8 cellular contexts compared by ENCODE assay signal in the genomic region with DNA sequence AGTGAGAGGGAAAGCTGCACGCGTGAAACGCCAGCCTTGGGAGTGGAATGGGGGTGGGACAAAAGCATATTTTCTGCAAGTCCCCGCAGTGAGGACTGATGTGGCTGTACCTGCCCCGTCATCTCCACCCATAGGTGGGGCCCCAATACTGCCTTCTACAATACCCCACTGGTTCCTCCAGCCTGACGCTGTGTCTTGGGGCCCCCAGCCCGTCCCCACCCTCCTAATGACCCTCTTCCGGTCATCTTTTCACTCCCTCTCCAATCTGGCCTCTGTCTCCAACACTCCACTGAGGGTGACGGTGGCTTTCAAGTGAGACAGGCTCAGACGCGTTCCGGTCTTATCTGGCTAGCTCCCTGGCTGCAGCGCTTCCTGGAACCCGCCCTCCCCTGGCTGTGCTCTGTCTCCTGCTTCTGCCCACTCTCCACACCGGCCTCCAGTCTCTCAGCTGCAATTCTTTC.
DNase-seq lines count a peak whose midpoint lies in the region; ATAC-seq, FAIRE-seq and TF ChIP-seq lines count a peak whose summit lies in the region.

No MANE protein-coding gene starts in this region.

- WGBS in mammary epithelial cell (ENCODE audit: low coverage, missing lambda C conversion rate) = 17% methylated on average over 5 of the region's 15 CpGs
- WGBS in thyroid gland, 2 donors = 19 to 24% methylated on average over 15 of the region's 15 CpGs

- no peaks in the 10 kb centered on the region for H3K36me3 Mint-ChIP-seq in CD4-positive, alpha-beta T cell (ENCODE audit: low read depth)

- no TSS peak for BruUV-seq in mammary epithelial cell (replicated peaks; lab: Mats Ljungman, UMichigan)

- dilution Hi-C loops in mammary epithelial cell (cut with HindIII; ENCODE audit: low sequenced_read_pairs) = no loop called here

- H3K27ac ChIP-seq in mammary epithelial cell (ENCODE audit: insufficient read depth, low read depth, low read length) (no peak overlapping the region), kidney (ENCODE audit: low read depth in 2 of 2, low read length in 2 of 2) (peak overlapping the region; percentile 64 to 78), thyroid gland (peak overlapping the region; percentile 83 to 92 (median 85))
- H3K27ac ChIP-seq in CD4-positive, alpha-beta T cell (ENCODE audit: low read depth, low read length) = no peak overlapping the region

- no peaks in the 10 kb centered on the region for H3K36me3 ChIP-seq in mammary epithelial cell (ENCODE audit: insufficient read depth, low read length)
- no peaks in the 10 kb centered on the region for H3K36me3 ChIP-seq in kidney (ENCODE audit: control insufficient read depth in 1 of 2, insufficient read depth in 2 of 2, low read length in 2 of 2)
- no peaks in the 10 kb centered on the region for H3K36me3 ChIP-seq in thyroid gland

- H3K9me3 ChIP-seq in mammary epithelial cell (replicated peaks; ENCODE audit: insufficient read depth, low read length) (no peaks in the 10 kb centered on the region), kidney (ENCODE audit: control insufficient read depth in 1 of 2, low read length in 2 of 2) (no peaks in the 10 kb centered on the region), thyroid gland (no peaks in the 10 kb centered on the region)
- H3K9me3 ChIP-seq in CD4-positive, alpha-beta T cell (ENCODE audit: control insufficient read depth, low read length) = no peaks in the 10 kb centered on the region

- H3K4me3 Mint-ChIP-seq in CD4-positive, alpha-beta T cell = no peak overlapping the region

- ATAC-seq in CD4-positive, alpha-beta T cell (ENCODE audit: poor library complexity) = no peak

- peak overlapping the region; percentile 37 for H3K4me2 ChIP-seq in mammary epithelial cell (ENCODE audit: insufficient read depth, low read depth, low read length)

- intact Hi-C loops in mammary epithelial cell (cut with micrococcal nuclease) (loop anchor here (2.0 kb wide), 1 partner anchor 143 kb away; no protein-coding TSS in a partner anchor), kidney (cut with DNase I) (no loop called here), thyroid gland (cut with DNase I) (no loop called here)
- intact Hi-C loops in CD4-positive, alpha-beta T cell (cut with DNase I, micrococcal nuclease) = no loop called here

- peaks cover 6% of the 10 kb centered on the region for H3K4me1 Mint-ChIP-seq in CD4-positive, alpha-beta T cell (ENCODE audit: low read depth)

- H3K27me3 ChIP-seq in mammary epithelial cell (ENCODE audit: insufficient read depth, low read length) (no peaks in the 10 kb centered on the region), thyroid gland (no peaks in the 10 kb centered on the region)
- no peaks in the 10 kb centered on the region for H3K27me3 ChIP-seq in CD4-positive, alpha-beta T cell (ENCODE audit: control insufficient read depth, insufficient read depth, low read length)

- peak in 1 of 2 donors; percentile 22 for TF ChIP-seq CTCF in mammary epithelial cell (conservative IDR thresholded peaks at IDR 0.05 in 1 of 2, IDR thresholded peaks at IDR 0.05 in 1 of 2; ENCODE audit: extremely low read depth in 1 of 2, insufficient read depth in 1 of 2, low read depth in 1 of 2, low read length in 2 of 2)
- TF ChIP-seq CTCF in kidney (IDR thresholded peaks at IDR 0.05; ENCODE audit: borderline replicate concordance, extremely low read depth, insufficient read depth) = no peak
- peak in 2 of 6 experiments; percentile 11 to 17 for TF ChIP-seq CTCF in thyroid gland (IDR thresholded peaks at IDR 0.05)
- TF ChIP-seq CTCF in CD4-positive, alpha-beta T cell (IDR thresholded peaks at IDR 0.05) = no peak

- no peak overlapping the region for H2AFZ ChIP-seq in mammary epithelial cell (ENCODE audit: low read depth, low read length)

- POLR2A ChIA-PET in CD4-positive, alpha-beta T cell (lab: Charles Lee) = no interaction called here

- peaks cover 98% of the 10 kb centered on the region for H3K79me2 ChIP-seq in mammary epithelial cell (ENCODE audit: insufficient read depth, low read length)

- H4K20me1 ChIP-seq in mammary epithelial cell (ENCODE audit: insufficient read depth, low read length) = peaks cover 11% of the 10 kb centered on the region

- in situ Hi-C loops in mammary epithelial cell (cut with MboI; ENCODE audit: low sequenced_read_pairs in 2 of 2) = no loop called here

- no peaks in the 10 kb centered on the region for H3K9me3 Mint-ChIP-seq in CD4-positive, alpha-beta T cell

- no peak for FAIRE-seq in kidney (lab: Jason Lieb, UNC)

- DNase-seq in NCI-H2227 treated with DMSO at 0.1 percent for 48 hours (lab: John Stamatoyannopoulos, UW) (peak; percentile 21), mammary epithelial cell (peak; percentile 72), kidney (peak; percentile 85), thyroid gland (peak; percentile 78 to 86), HuH-7.5 (ENCODE audit: low spot score) (no peak), COLO829 (ENCODE audit: low spot score) (no peak), superior temporal gyrus (ENCODE audit: extremely low spot score) (no peak)
- DNase-seq in CD4-positive, alpha-beta T cell = no peak

- H3K9ac ChIP-seq in mammary epithelial cell (ENCODE audit: insufficient read depth, low read length) = no peak overlapping the region
- H3K9ac ChIP-seq in kidney (ENCODE audit: low read length in 2 of 2) = peak overlapping the region in 1 of 2 donors; percentile 62

- H3K27me3 Mint-ChIP-seq in CD4-positive, alpha-beta T cell = no peaks in the 10 kb centered on the region

- H3K4me3 ChIP-seq in mammary epithelial cell (replicated peaks in 1 of 3; ENCODE audit: insufficient read depth in 1 of 3, low read depth in 2 of 3, low read length in 3 of 3) (no peak overlapping the region), kidney (ENCODE audit: low read length in 2 of 2) (peak overlapping the region in 1 of 2 donors; percentile 14), thyroid gland (replicated peaks in 1 of 3) (no peak overlapping the region)

- peaks cover 77% of the 10 kb centered on the region for H3K4me1 ChIP-seq in mammary epithelial cell (ENCODE audit: insufficient read depth, low read length)
- H3K4me1 ChIP-seq in kidney (ENCODE audit: control insufficient read depth in 1 of 2, insufficient read depth in 1 of 2, low read depth in 1 of 2, low read length in 2 of 2) = peaks cover 51 to 52% of the 10 kb centered on the region in 2 donors
- peaks cover 61 to 69% of the 10 kb centered on the region in 2 donors for H3K4me1 ChIP-seq in thyroid gland

- no peak overlapping the region for H3K27ac Mint-ChIP-seq in CD4-positive, alpha-beta T cell

- CTCF ChIA-PET in mammary epithelial cell (lab: Charles Lee; ENCODE audit: low non-redundant PET) = interaction anchor here (0.6 kb wide), 1 partner anchor 66 kb away, joined by 6 read pairs; no protein-coding TSS in a partner anchor
- CTCF ChIA-PET in CD4-positive, alpha-beta T cell (lab: Charles Lee) = interaction anchor here (1.1 kb wide), 1 partner anchor 104 kb away, joined by 3 read pairs; a partner anchor contains a TSS

- peak in 1 of 2 donors; percentile 26 for TF ChIP-seq POLR2A in thyroid gland (IDR thresholded peaks at IDR 0.05)

Comparison
In these comparisons a context has a peak if more than half of its experiments do, and no peak if none do; other contexts are left out.
1. DNase-seq: peak in NCI-H2227 treated with DMSO at 0.1 percent for 48 hours (single experiment), mammary epithelial cell (single experiment), kidney (single experiment) and thyroid gland (2 of 2); none in HuH-7.5 (single experiment), COLO829 (single experiment), CD4-positive, alpha-beta T cell (0 of 10) and superior temporal gyrus (single experiment).
2. H3K27ac ChIP-seq: peak in kidney (2 of 2) and thyroid gland (3 of 3); none in mammary epithelial cell (single experiment) and CD4-positive, alpha-beta T cell (single experiment).